In the genomic region with DNA sequence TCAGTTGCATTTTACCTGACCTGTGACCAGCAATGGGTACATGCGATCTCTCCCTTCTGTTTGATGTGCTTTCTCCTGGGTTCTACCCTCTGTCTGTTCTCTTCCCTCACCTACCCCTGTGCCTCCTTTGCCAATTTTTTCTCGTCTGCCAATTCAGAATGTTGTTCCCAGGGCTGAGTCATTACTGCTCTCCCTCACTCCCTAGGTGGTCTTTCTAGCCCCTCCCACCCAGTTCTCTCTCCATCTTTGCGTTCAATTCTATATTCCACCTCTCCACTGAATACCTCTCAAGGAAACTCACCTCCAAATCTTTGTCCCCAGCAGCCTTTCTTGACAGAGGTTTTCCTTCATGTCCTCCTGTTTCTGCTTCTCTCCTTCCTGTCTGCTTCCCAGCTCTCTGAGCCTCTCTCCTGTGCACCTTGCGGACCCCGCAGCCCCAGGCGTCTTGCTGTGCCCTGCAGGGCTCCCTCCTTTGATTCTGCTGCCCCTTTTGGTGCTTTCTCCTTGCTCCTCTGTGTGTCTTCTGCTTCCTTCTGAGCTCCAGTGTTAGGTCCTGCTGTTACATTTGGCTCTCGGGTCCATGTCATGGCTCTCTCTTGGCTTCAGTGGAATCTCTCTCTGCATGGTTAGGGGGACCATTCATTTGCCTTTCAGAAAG, we compare ENCODE assay signal across 19 cellular contexts.
DNase-seq lines count a peak whose midpoint lies in the region; ATAC-seq, FAIRE-seq and TF ChIP-seq lines count a peak whose summit lies in the region.
"Had no signal": no experiment of that assay in that cellular context is flagged by ENCODE, and none has a peak within 500 bp of the region (broad histone marks: within the 10 kb centered on the region; RNA-seq: fewer than 3 reads in every experiment).

No MANE protein-coding gene starts in this region.

- BruUV-seq in IMR-90 (replicated peaks; lab: Mats Ljungman, UMichigan) (no TSS peak), Calu3 (replicated peaks; lab: Mats Ljungman, UMichigan) (no TSS peak)

- peak overlapping the region; percentile 21 for H2AFZ ChIP-seq in IMR-90 (replicated peaks; ENCODE audit: low read length, poor library complexity)
- H2AFZ ChIP-seq: PC-9 had no signal

- TF ChIP-seq CTCF in IMR-90 (conservative IDR thresholded peaks at IDR 0.05; ENCODE audit: low read depth, low read length) (no peak), bronchial epithelial cell (IDR thresholded peaks at IDR 0.05; ENCODE audit: insufficient read depth, low read length, severe bottlenecking) (no peak), neural crest cell (conservative IDR thresholded peaks at IDR 0.05) (no peak), type B pancreatic cell (conservative IDR thresholded peaks at IDR 0.05) (no peak), Calu3 (IDR thresholded peaks at IDR 0.05; ENCODE audit: unreplicated experiment) (no peak)

- no peaks in the 10 kb centered on the region for H3K9me1 ChIP-seq in IMR-90 (ENCODE audit: insufficient read depth, low read length)

- H3K4me3 ChIP-seq in IMR-90 (ENCODE audit: insufficient read depth, low read depth, low read length) (no peak overlapping the region), bronchial epithelial cell (ENCODE audit: low read depth, low read length) (no peak overlapping the region)
- H3K4me3 ChIP-seq: PC-9, SJSA1 had no signal

- no peaks in the 10 kb centered on the region; the same call in 1 of the 2 replicates for H4K20me1 ChIP-seq in IMR-90 (ENCODE audit: insufficient read depth, low read length)

- dilution Hi-C loops in IMR-90 (cut with HindIII; ENCODE audit: low sequenced_read_pairs, unreplicated experiment), result no loop called here

- in situ Hi-C loops in IMR-90 (cut with MboI; ENCODE audit: low sequenced_read_pairs), result no loop called here

- no peak overlapping the region for H2BK120ac ChIP-seq in IMR-90 (ENCODE audit: low read depth, low read length)

- no peaks in the 10 kb centered on the region for H3K27me3 ChIP-seq in IMR-90 (ENCODE audit: control insufficient read depth, insufficient read depth, low read length)
- peaks cover 4% of the 10 kb centered on the region for H3K27me3 ChIP-seq in bronchial epithelial cell (ENCODE audit: control insufficient read depth, insufficient read depth, low read length)
- H3K27me3 ChIP-seq: SJSA1 had no signal

- no peak overlapping the region for H3K27ac ChIP-seq in IMR-90 (ENCODE audit: insufficient read depth, low read length)
- H3K27ac ChIP-seq: KMS-11, PC-9, SJSA1 had no signal

- peaks cover 0 to 3% of the 10 kb centered on the region in 2 experiments; a peak in 2 of 4 replicates for H3K79me1 ChIP-seq in IMR-90 (ENCODE audit: low read depth in 1 of 2, low read length in 2 of 2)

- H4K91ac ChIP-seq in IMR-90 (ENCODE audit: insufficient read depth, low read depth, low read length), result no peak overlapping the region

- no peak overlapping the region for H2AK9ac ChIP-seq in IMR-90 (replicated peaks; ENCODE audit: low read depth, low read length, poor library complexity)

- H2AK5ac ChIP-seq in IMR-90 (ENCODE audit: low read depth, low read length), result no peak overlapping the region

- H3K4me1 ChIP-seq in IMR-90 (ENCODE audit: control insufficient read depth, insufficient read depth, low read length), result peaks cover 3% of the 10 kb centered on the region; the same call in 1 of the 2 replicates

- H3K36me3 ChIP-seq in IMR-90 (ENCODE audit: control insufficient read depth, insufficient read depth, low read length) (no peaks in the 10 kb centered on the region), bronchial epithelial cell (ENCODE audit: control insufficient read depth, insufficient read depth, low read length) (no peaks in the 10 kb centered on the region)
- H3K36me3 ChIP-seq: SJSA1 had no signal

- no peak overlapping the region for H4K8ac ChIP-seq in IMR-90 (ENCODE audit: low read depth in 2 of 2, low read length in 2 of 2)

- H3K27ac Mint-ChIP-seq in neural crest cell (ENCODE audit: unreplicated experiment), result peak overlapping the region; percentile 39
- H3K27ac Mint-ChIP-seq in type B pancreatic cell, result peak overlapping the region; percentile 25
- H3K27ac Mint-ChIP-seq in Calu3 (ENCODE audit: unreplicated experiment), result no peak overlapping the region
- H3K27ac Mint-ChIP-seq: CD14-positive monocyte, HFFc6 had no signal

- H2BK20ac ChIP-seq in IMR-90 (ENCODE audit: low read depth, low read length), result no peak overlapping the region

- no peak overlapping the region for H3K23ac ChIP-seq in IMR-90 (ENCODE audit: low read depth, low read length)

- H3K9ac ChIP-seq in IMR-90 (ENCODE audit: low read depth, low read length), result no peak overlapping the region
- H3K9ac ChIP-seq: KMS-11 had no signal

- H3K27me3 Mint-ChIP-seq in neural crest cell (ENCODE audit: low read depth), result no peaks in the 10 kb centered on the region
- H3K27me3 Mint-ChIP-seq in type B pancreatic cell, result no peaks in the 10 kb centered on the region
- peaks cover 17% of the 10 kb centered on the region for H3K27me3 Mint-ChIP-seq in Calu3 (ENCODE audit: unreplicated experiment)

- no peak for TF ChIP-seq POLR2A in IMR-90 (IDR thresholded peaks at IDR 0.05; ENCODE audit: low read depth, low read length)

- H3K18ac ChIP-seq in IMR-90 (ENCODE audit: low read depth, low read length), result no peak overlapping the region

- H3K4me1 Mint-ChIP-seq in neural crest cell, result peaks cover 25% of the 10 kb centered on the region
- H3K4me1 Mint-ChIP-seq in type B pancreatic cell (ENCODE audit: unreplicated experiment), result peaks cover 22% of the 10 kb centered on the region
- peaks cover 12% of the 10 kb centered on the region for H3K4me1 Mint-ChIP-seq in Calu3 (ENCODE audit: low read depth, unreplicated experiment)

- CTCF ChIA-PET in IMR-90 (lab: Yijun Ruan, JAX), result interaction anchor here (0.6 to 0.7 kb wide), 2 partner anchors 54 to 88 kb away, joined by 3 read pairs; no protein-coding TSS in a partner anchor
- CTCF ChIA-PET in Calu3 (lab: Charles Lee), result no interaction called here

- H3K4me3 Mint-ChIP-seq in neural crest cell, result no peak overlapping the region
- no peak overlapping the region for H3K4me3 Mint-ChIP-seq in type B pancreatic cell
- no peak overlapping the region for H3K4me3 Mint-ChIP-seq in Calu3 (ENCODE audit: low read depth, unreplicated experiment)
- H3K4me3 Mint-ChIP-seq: CD14-positive monocyte, HFFc6 had no signal

- FAIRE-seq in bronchial epithelial cell (lab: Jason Lieb, UNC), result peak; percentile 28

- no peak overlapping the region for H2BK5ac ChIP-seq in IMR-90 (ENCODE audit: low read depth, low read length, poor library complexity, severe bottlenecking)

- DNase-seq in IMR-90, result no peak
- no peak for DNase-seq in bronchial epithelial cell (ENCODE audit: low read depth)
- DNase-seq in neural crest cell (ENCODE audit: low read depth, low spot score), result no peak
- no peak for DNase-seq in type B pancreatic cell (ENCODE audit: extremely low spot score, unreplicated experiment)
- DNase-seq in NCI-H1092 treated with DMSO at 0.1 percent for 48 hours (lab: John Stamatoyannopoulos, UW), result no peak
- DNase-seq in Calu3, result no peak
- DNase-seq: ACHN, AML-193, GOT3, HFFc6, NCI-H146, NCI-H2081, NCI-H510A, NCI-H774, PC-9 had no signal

- H3K9me3 ChIP-seq in IMR-90 (ENCODE audit: control insufficient read depth, insufficient read depth, low read length), result no peaks in the 10 kb centered on the region
- H3K9me3 ChIP-seq: SJSA1 had no signal

- no peak overlapping the region for H3K14ac ChIP-seq in IMR-90 (replicated peaks; ENCODE audit: low read depth, low read length)

- H3K9me3 Mint-ChIP-seq in neural crest cell (no peaks in the 10 kb centered on the region), type B pancreatic cell (peaks cover 5% of the 10 kb centered on the region), Calu3 (ENCODE audit: low read depth, unreplicated experiment) (no peaks in the 10 kb centered on the region)
- H3K9me3 Mint-ChIP-seq: HFFc6 had no signal

- WGBS in IMR-90 (ENCODE audit: extremely low coverage in 2 of 2, insufficient read length in 1 of 2), 2 experiments, result 73% methylated on average over 7 of the region's 7 CpGs; no CpG with 5 or more reads in 1 of the 2 experiments

- H3K56ac ChIP-seq in IMR-90 (ENCODE audit: extremely low read depth, insufficient read depth, low read length), result no peak overlapping the region

- no peak overlapping the region for H3K4me2 ChIP-seq in IMR-90 (ENCODE audit: low read depth, low read length)
- H3K4me2 ChIP-seq: KMS-11, PC-9 had no signal

- ATAC-seq in IMR-90 (ENCODE audit: low read depth), result no peak
- ATAC-seq in HG03045 (IDR thresholded peaks at IDR 0.05; ENCODE audit: unreplicated experiment), result no peak

- POLR2A ChIA-PET in IMR-90 (lab: Charles Lee; ENCODE audit: unreplicated experiment), result no interaction called here

- H3K36me3 Mint-ChIP-seq in neural crest cell (ENCODE audit: low read depth) (peaks cover 3% of the 10 kb centered on the region), type B pancreatic cell (peaks cover 5% of the 10 kb centered on the region), Calu3 (ENCODE audit: insufficient read depth, unreplicated experiment) (no peaks in the 10 kb centered on the region)
- H3K36me3 Mint-ChIP-seq: CD14-positive monocyte had no signal

- no peak overlapping the region for H3K4ac ChIP-seq in IMR-90 (ENCODE audit: low read depth, low read length)

- intact Hi-C loops in IMR-90 (cut with micrococcal nuclease), result no loop called here
- intact Hi-C loops in Calu3 (cut with micrococcal nuclease; ENCODE audit: unreplicated experiment), result no loop called here

- TF ChIP-seq RAD21 in IMR-90 (IDR thresholded peaks at IDR 0.05; ENCODE audit: low read length), result no peak

- no peak overlapping the region for H2BK15ac ChIP-seq in IMR-90 (ENCODE audit: low read depth, low read length)

- no peak overlapping the region for H4K5ac ChIP-seq in IMR-90 (ENCODE audit: low read depth, low read length)

TF ChIP-seq in IMR-90, 13 proteins besides CTCF, POLR2A, EP300 and RAD21 (continues in another document):
- no peak for TF ChIP-seq NFE2L2 (IDR thresholded peaks at IDR 0.05; ENCODE audit: low read depth, low read length)
- TF ChIP-seq CEBPB (IDR thresholded peaks at IDR 0.05; ENCODE audit: low read depth, low read length), result no peak
- no peak for TF ChIP-seq FOS (IDR thresholded peaks at IDR 0.05; ENCODE audit: low read depth, low read length)
- TF ChIP-seq CHD1 (IDR thresholded peaks at IDR 0.05; ENCODE audit: low read depth, low read length), result no peak
- TF ChIP-seq MXI1 (IDR thresholded peaks at IDR 0.05; ENCODE audit: borderline replicate concordance, low read depth, low read length), result no peak
- TF ChIP-seq, protein P1, sequence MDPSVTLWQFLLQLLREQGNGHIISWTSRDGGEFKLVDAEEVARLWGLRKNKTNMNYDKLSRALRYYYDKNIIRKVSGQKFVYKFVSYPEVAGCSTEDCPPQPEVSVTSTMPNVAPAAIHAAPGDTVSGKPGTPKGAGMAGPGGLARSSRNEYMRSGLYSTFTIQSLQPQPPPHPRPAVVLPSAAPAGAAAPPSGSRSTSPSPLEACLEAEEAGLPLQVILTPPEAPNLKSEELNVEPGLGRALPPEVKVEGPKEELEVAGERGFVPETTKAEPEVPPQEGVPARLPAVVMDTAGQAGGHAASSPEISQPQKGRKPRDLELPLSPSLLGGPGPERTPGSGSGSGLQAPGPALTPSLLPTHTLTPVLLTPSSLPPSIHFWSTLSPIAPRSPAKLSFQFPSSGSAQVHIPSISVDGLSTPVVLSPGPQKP (IDR thresholded peaks at IDR 0.05; ENCODE audit: borderline replicate concordance, low read depth, low read length), result no peak
- TF ChIP-seq MAFK (IDR thresholded peaks at IDR 0.05; ENCODE audit: low read depth, low read length), result no peak
- TF ChIP-seq SMC3 (IDR thresholded peaks at IDR 0.05; ENCODE audit: low read depth, low read length), result no peak
